In genomic region chr3:33758278-33758677, GRCh38 we compare ENCODE assay signal across 28 cellular contexts.
"Had no signal": no experiment of that assay in that cellular context is flagged by ENCODE, and none has a peak within 500 bp of the region (broad histone marks: within the 10 kb centered on the region; RNA-seq: fewer than 3 reads in every experiment).

No MANE protein-coding gene starts in this region.

- H3K27ac ChIP-seq: brain microvascular endothelial cell, cardiac muscle cell, colonic mucosa, esophagus squamous epithelium had no signal

- H3K4me1 ChIP-seq: colonic mucosa, esophagus squamous epithelium had no signal

- DNase-seq: activated CD4-positive, alpha-beta T cell treated with anti-CD3 and anti-CD28 coated beads for 36 hours; activated CD4-positive, alpha-beta T cell treated with anti-CD3 and anti-CD28 coated beads, Interleukin-2, amount 50 U/mL, for 1 hour; activated CD4-positive, alpha-beta T cell treated with anti-CD3 and anti-CD28 coated beads, Interleukin-2, amount 50 U/mL, for 48 hours; activated CD4-positive, CD25-positive, alpha-beta regulatory T cell; activated CD4-positive, CD25-positive, alpha-beta regulatory T cell treated with anti-CD3 and anti-CD28 coated beads, Interleukin-2, amount 50 U/mL, for 72 hours; activated CD8-positive, alpha-beta memory T cell treated with anti-CD3 and anti-CD28 coated beads for 24 hours; activated CD8-positive, alpha-beta T cell treated with anti-CD3 and anti-CD28 coated beads for 36 hours; activated effector memory CD4-positive, alpha-beta T cell treated with Interleukin-2 at 50 U/mL for 16 hours; activated gamma-delta T cell treated with Interleukin-2 at 50 U/mL for 16 hours; activated naive CD4-positive, alpha-beta T cell treated with anti-CD3 and anti-CD28 coated beads, Interleukin-2, amount 50 U/mL, for 16 hours; activated naive CD4-positive, alpha-beta T cell treated with Interleukin-2 at 50 U/mL for 16 hours; activated T-cell treated with anti-CD3 and anti-CD28 coated beads, Interleukin-2, amount 50 U/mL, for 4 hours; amniotic stem cell; anterior cingulate cortex; brain microvascular endothelial cell; central memory CD4-positive, alpha-beta T cell; cerebellar nuclear complex; colonic mucosa; effector CD8-positive, alpha-beta T cell; erythroblast; esophagus squamous epithelium; head of caudate nucleus; T-helper 1 cell; T-helper 17 cell had no signal

- FAIRE-seq: astrocyte, endothelial cell of umbilical vein had no signal

- H3K36me3 ChIP-seq: brain microvascular endothelial cell, cardiac muscle cell, colonic mucosa, esophagus squamous epithelium had no signal

- ATAC-seq: activated CD4-positive, alpha-beta T cell treated with anti-CD3 and anti-CD28 coated beads for 36 hours; activated CD8-positive, alpha-beta T cell treated with anti-CD3 and anti-CD28 coated beads for 36 hours; activated T-cell treated with anti-CD3 and anti-CD28 coated beads, Interleukin-2, amount 50 U/mL, for 4 hours; activated T-helper 17 cell treated with anti-CD3 and anti-CD28 coated beads, Interleukin-2, amount 50 U/mL, for 72 hours; T-helper 17 cell had no signal

- H3K27me3 ChIP-seq: brain microvascular endothelial cell, cardiac muscle cell, colonic mucosa, esophagus squamous epithelium had no signal

- H3K4me3 ChIP-seq: cardiac muscle cell, colonic mucosa, esophagus squamous epithelium had no signal

- H3K9me3 ChIP-seq: colonic mucosa had no signal
